Comparison of ENCODE assay signal across 2 cellular contexts in genomic region chr2:175932675-175933074, GRCh38.
A peak's percentile ranks its signal among the peaks of the same experiment; 100 is the strongest.
TF ChIP-seq lines count a peak whose summit lies in the region.

No MANE protein-coding gene starts in this region.

TF ChIP-seq in IMR-90, 13 proteins besides CTCF, POLR2A, EP300 and RAD21:
- TF ChIP-seq MAZ (IDR thresholded peaks at IDR 0.05; ENCODE audit: borderline replicate concordance, low read depth, low read length) (no peak), MAFK (IDR thresholded peaks at IDR 0.05; ENCODE audit: low read depth, low read length) (no peak), BHLHE40 (IDR thresholded peaks at IDR 0.05; ENCODE audit: low read depth, low read length) (no peak), MXI1 (IDR thresholded peaks at IDR 0.05; ENCODE audit: borderline replicate concordance, low read depth, low read length) (no peak), CEBPB (IDR thresholded peaks at IDR 0.05; ENCODE audit: low read depth, low read length) (peak; percentile 58)

TF ChIP-seq in K562, 482 proteins besides CTCF, POLR2A, EP300 and RAD21:
- no peak for TF ChIP-seq CEBPG (CRISPR knock-in tag; IDR thresholded peaks at IDR 0.05)
- peak in 1 of 2 experiments; percentile 59; a peak in 2 of 4 replicates for TF ChIP-seq CEBPG (tag; conservative IDR thresholded peaks at IDR 0.05 in 1 of 2, IDR thresholded peaks at IDR 0.05 in 1 of 2)
- TF ChIP-seq ZNF589 (CRISPR knock-in tag; IDR thresholded peaks at IDR 0.05; ENCODE audit: low read depth), result no peak
- peak; percentile 62 for TF ChIP-seq CEBPB (tag; IDR thresholded peaks at IDR 0.05)
- TF ChIP-seq YBX1 (IDR thresholded peaks at IDR 0.05), result no peak
